10 cellular contexts compared by ENCODE assay signal in the genomic region with DNA sequence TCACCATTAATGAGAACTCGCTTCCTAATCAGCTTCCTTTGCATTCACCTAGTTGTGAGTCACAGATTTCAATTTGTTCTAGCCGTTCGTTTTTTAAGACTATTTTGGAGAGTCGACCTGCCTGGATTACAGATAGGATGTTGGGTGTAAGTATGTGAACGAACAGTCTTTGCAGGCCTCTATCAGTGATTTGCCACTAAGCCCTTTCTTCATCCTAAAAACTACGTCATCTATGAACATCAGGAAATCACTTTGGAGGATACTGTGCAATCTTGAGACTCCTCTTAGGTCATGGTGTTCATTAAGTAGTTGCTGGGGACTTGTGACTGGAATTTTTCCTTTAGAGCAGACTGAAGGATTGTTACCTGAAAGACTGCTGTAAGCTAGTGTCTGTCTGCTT. TPM values are rescaled to one million over a fixed set of nuclear protein-coding genes. Genes with fewer than 3 reads are reported as not detected.
DNase-seq lines count a peak whose midpoint lies in the region; ATAC-seq, FAIRE-seq and TF ChIP-seq lines count a peak whose summit lies in the region.
"Had no signal": no experiment of that assay in that cellular context is flagged by ENCODE, and none has a peak within 500 bp of the region (broad histone marks: within the 10 kb centered on the region; RNA-seq: fewer than 3 reads in every experiment).

No MANE protein-coding gene starts in this region.

- H3K27me3 ChIP-seq in DND-41 (ENCODE audit: insufficient read depth, low read length, poor library complexity) (no peaks in the 10 kb centered on the region), HUES6 (ENCODE audit: control insufficient read depth, insufficient read depth, low read length) (no peaks in the 10 kb centered on the region), muscle layer of colon (ENCODE audit: control insufficient read depth in 1 of 2, insufficient read depth in 2 of 2, low read length in 2 of 2) (no peaks in the 10 kb centered on the region), ascending aorta (no peaks in the 10 kb centered on the region)

- H3K79me2 ChIP-seq in DND-41 (ENCODE audit: insufficient read depth, low read length) = peaks cover 66% of the 10 kb centered on the region

- no peaks in the 10 kb centered on the region for H3K27me3 Mint-ChIP-seq in activated naive CD8-positive, alpha-beta T cell treated with anti-CD3 and anti-CD28 coated beads, Interleukin-2, amount 10 ng/mL, durations not matched to agents 7 days and 5 days

- no peak for FAIRE-seq in RCC 7860 (lab: Jason Lieb, UNC)

- H3K9me3 ChIP-seq in DND-41 (ENCODE audit: insufficient read depth, low read length, severe bottlenecking) (no peaks in the 10 kb centered on the region), HUES6 (ENCODE audit: control insufficient read depth, insufficient read depth, low read depth, low read length) (no peaks in the 10 kb centered on the region), muscle layer of colon (ENCODE audit: low read length) (no peaks in the 10 kb centered on the region), ascending aorta (no peaks in the 10 kb centered on the region)

- H3K9ac ChIP-seq in DND-41 (ENCODE audit: low read depth, low read length) (peak overlapping the region; percentile 82), HUES6 (ENCODE audit: low read length) (peak overlapping the region; percentile 92), muscle layer of colon (ENCODE audit: low read length) (peak overlapping the region; percentile 25)

- intact Hi-C loops in ascending aorta (cut with DNase I) = loop anchor here (10.0 kb wide), 1 partner anchor 200 kb away; no protein-coding TSS in a partner anchor

- DNase-seq in DND-41 (no peak), OCI-M2 (lab: John Stamatoyannopoulos, UW; ENCODE audit: unreplicated experiment) (no peak), DMS114 treated with DMSO at 0.1 percent for 48 hours (lab: John Stamatoyannopoulos, UW; ENCODE audit: unreplicated experiment) (no peak), RCC 7860 (ENCODE audit: low spot score) (no peak), ascending aorta (ENCODE audit: low spot score in 2 of 2) (no peak)
- no peak for DNase-seq in activated naive CD8-positive, alpha-beta T cell treated with anti-CD3 and anti-CD28 coated beads, Interleukin-2, amount 10 ng/mL, durations not matched to agents 7 days and 5 days
- DNase-seq: NCI-H774; stimulated activated CD4-positive, alpha-beta T cell treated with anti-CD3 and anti-CD28 coated beads, Interleukin-15, amount 100 ng/mL, for 24 hours had no signal

- peak overlapping the region; percentile 89 for H3K4me3 Mint-ChIP-seq in activated naive CD8-positive, alpha-beta T cell treated with anti-CD3 and anti-CD28 coated beads, Interleukin-2, amount 10 ng/mL, durations not matched to agents 7 days and 5 days

- POLR2A ChIA-PET in activated naive CD8-positive, alpha-beta T cell treated with anti-CD3 and anti-CD28 coated beads, Interleukin-2, amount 10 ng/mL, durations not matched to agents 7 days and 5 days (lab: Charles Lee) = no interaction called here

- no peak overlapping the region for H2AFZ ChIP-seq in DND-41 (ENCODE audit: low read depth, low read length)

- H3K4me1 Mint-ChIP-seq in activated naive CD8-positive, alpha-beta T cell treated with anti-CD3 and anti-CD28 coated beads, Interleukin-2, amount 10 ng/mL, durations not matched to agents 7 days and 5 days = peaks cover 17% of the 10 kb centered on the region

- H4K20me1 ChIP-seq in DND-41 (ENCODE audit: insufficient read depth, low read length) = peaks cover 24% of the 10 kb centered on the region; the same call in 1 of the 2 replicates

- H3K27ac ChIP-seq in DND-41 (ENCODE audit: low read length) (peak overlapping the region; percentile 89), HUES6 (ENCODE audit: low read depth, low read length) (no peak overlapping the region), muscle layer of colon (ENCODE audit: low read depth, low read length) (no peak overlapping the region), ascending aorta (no peak overlapping the region)

- peak overlapping the region; percentile 86 for H3K27ac Mint-ChIP-seq in activated naive CD8-positive, alpha-beta T cell treated with anti-CD3 and anti-CD28 coated beads, Interleukin-2, amount 10 ng/mL, durations not matched to agents 7 days and 5 days

- ATAC-seq in DND-41 (ENCODE audit: insufficient read depth, low read depth) = no peak
- ATAC-seq in activated naive CD8-positive, alpha-beta T cell treated with anti-CD3 and anti-CD28 coated beads, Interleukin-2, amount 10 ng/mL, durations not matched to agents 7 days and 5 days (ENCODE audit: low read depth) = no peak

- H3K4me2 ChIP-seq in DND-41 (ENCODE audit: insufficient read depth, low read length) = peak overlapping the region; percentile 62

- H3K4me3 ChIP-seq in DND-41 (ENCODE audit: low read depth in 1 of 2, low read length in 2 of 2) = peak overlapping the region; percentile 36 to 83; a peak in 3 of 4 replicates
- H3K4me3 ChIP-seq in HUES6 (ENCODE audit: low read depth, low read length) = peak overlapping the region; percentile 85
- no peak overlapping the region for H3K4me3 ChIP-seq in muscle layer of colon (ENCODE audit: low read depth in 1 of 2, low read length in 2 of 2)
- peak overlapping the region in 1 of 2 donors; percentile 77 for H3K4me3 ChIP-seq in ascending aorta

- peaks cover 25% of the 10 kb centered on the region for H3K36me3 ChIP-seq in DND-41 (ENCODE audit: insufficient read depth, low read length)
- peaks cover 12% of the 10 kb centered on the region for H3K36me3 ChIP-seq in HUES6 (ENCODE audit: control insufficient read depth, insufficient read depth, low read length)
- H3K36me3 ChIP-seq in muscle layer of colon (ENCODE audit: insufficient read depth, low read length) = no peaks in the 10 kb centered on the region
- no peaks in the 10 kb centered on the region for H3K36me3 ChIP-seq in ascending aorta

- TF ChIP-seq CTCF in DND-41 (IDR thresholded peaks at IDR 0.05; ENCODE audit: borderline replicate concordance, extremely low read depth, low read length, poor library complexity, severe bottlenecking) (no peak), ascending aorta (IDR thresholded peaks at IDR 0.05) (no peak)

- peaks cover 37% of the 10 kb centered on the region for H3K4me1 ChIP-seq in DND-41 (ENCODE audit: insufficient read depth, low read length)
- peaks cover 20% of the 10 kb centered on the region for H3K4me1 ChIP-seq in HUES6 (ENCODE audit: control insufficient read depth, insufficient read depth, low read length)
- H3K4me1 ChIP-seq in muscle layer of colon (ENCODE audit: insufficient read depth, low read length) = peaks cover 6% of the 10 kb centered on the region
- H3K4me1 ChIP-seq in ascending aorta = no peaks in the 10 kb centered on the region

- peaks cover 7% of the 10 kb centered on the region for H3K36me3 Mint-ChIP-seq in activated naive CD8-positive, alpha-beta T cell treated with anti-CD3 and anti-CD28 coated beads, Interleukin-2, amount 10 ng/mL, durations not matched to agents 7 days and 5 days

- H3K9me3 Mint-ChIP-seq in activated naive CD8-positive, alpha-beta T cell treated with anti-CD3 and anti-CD28 coated beads, Interleukin-2, amount 10 ng/mL, durations not matched to agents 7 days and 5 days = no peaks in the 10 kb centered on the region

RNA-seq across cellular contexts. Expression of a gene that starts 1.1 kb away (rescaled TPM):
- 10 to 100 TPM; 24.0 to 24.3 TPM for total RNA-seq in activated naive CD8-positive, alpha-beta T cell treated with anti-CD3 and anti-CD28 coated beads, Interleukin-2, amount 10 ng/mL, durations not matched to agents 7 days and 5 days
- 6.0 TPM for total RNA-seq in ascending aorta

RNA-seq across cellular contexts. Expression of a gene that starts 47.7 kb away (rescaled TPM):
- total RNA-seq in activated naive CD8-positive, alpha-beta T cell treated with anti-CD3 and anti-CD28 coated beads, Interleukin-2, amount 10 ng/mL, durations not matched to agents 7 days and 5 days = under 1 TPM; 0.17 to 0.23 TPM
- total RNA-seq in ascending aorta = 0.21 TPM

Comparison
In these comparisons a context has a peak if more than half of its experiments do, and no peak if none do; other contexts are left out.
1. H3K4me3 ChIP-seq: peak in DND-41 (2 of 2) and HUES6 (single experiment); none in muscle layer of colon (0 of 2).
2. H3K9ac ChIP-seq: peak in every context shown above with its lines; median percentile 92 in HUES6; 82 in DND-41; 25 in muscle layer of colon.